8 cellular contexts compared by ENCODE assay signal in genomic region chr17:29722411-29723198, GRCh38.
DNase-seq lines count a peak whose midpoint lies in the region; ATAC-seq and TF ChIP-seq lines count a peak whose summit lies in the region.

No MANE protein-coding gene starts in this region.

- H3K9me3 Mint-ChIP-seq in IgD-negative memory B cell = no peaks in the 10 kb centered on the region

- no peak overlapping the region for H3K9ac ChIP-seq in rectal smooth muscle tissue (ENCODE audit: low read length)

- H3K4me1 Mint-ChIP-seq in IgD-negative memory B cell = peaks cover 63 to 79% (median 64%) of the 10 kb centered on the region in 3 donors

- H3K27ac ChIP-seq in rectal smooth muscle tissue (ENCODE audit: low read depth, low read length) = peak overlapping the region; percentile 36

- H3K4me3 ChIP-seq in fibroblast of the aortic adventitia (ENCODE audit: low read depth, low read length) (peak overlapping the region; percentile 41), rectal smooth muscle tissue (ENCODE audit: low read length) (no peak overlapping the region)

- peak; percentile 49 for ATAC-seq in GM21367 (IDR thresholded peaks at IDR 0.05; ENCODE audit: unreplicated experiment)

- DNase-seq in GM03348 (ENCODE audit: low spot score) = peak; percentile 72
- DNase-seq in activated CD4-positive, alpha-beta T cell treated with anti-CD3 and anti-CD28 coated beads, Interleukin-2, amount 50 U/mL, for 1 hour = peak; percentile 45
- peak; percentile 92 for DNase-seq in fibroblast of the aortic adventitia (ENCODE audit: low read depth)
- DNase-seq in cerebellar cortex (ENCODE audit: low spot score) = no peak
- no peak for DNase-seq in GOT3 (lab: John Stamatoyannopoulos, UW)

- peak overlapping the region; percentile 94 to 100 (median 99) for H3K27ac Mint-ChIP-seq in IgD-negative memory B cell

- peaks cover 4% of the 10 kb centered on the region for H3K4me1 ChIP-seq in rectal smooth muscle tissue (ENCODE audit: control insufficient read depth, insufficient read depth, low read length)

- no peaks in the 10 kb centered on the region for H3K36me3 ChIP-seq in rectal smooth muscle tissue (ENCODE audit: control insufficient read depth, insufficient read depth, low read length)

- no peaks in the 10 kb centered on the region for H3K27me3 ChIP-seq in rectal smooth muscle tissue (ENCODE audit: control insufficient read depth, insufficient read depth, low read length)

- H3K36me3 Mint-ChIP-seq in IgD-negative memory B cell = peaks cover 8% of the 10 kb centered on the region

- TF ChIP-seq CTCF in fibroblast of the aortic adventitia (IDR thresholded peaks at IDR 0.05; ENCODE audit: insufficient read depth, low read length) = no peak

- H3K4me3 Mint-ChIP-seq in IgD-negative memory B cell = peak overlapping the region; percentile 65 to 84 (median 76)

- no peaks in the 10 kb centered on the region for H3K27me3 Mint-ChIP-seq in IgD-negative memory B cell

Comparison
In these comparisons a context has a peak if more than half of its experiments do, and no peak if none do; other contexts are left out.
1. DNase-seq: peak in GM03348 (single experiment), activated CD4-positive, alpha-beta T cell treated with anti-CD3 and anti-CD28 coated beads, Interleukin-2, amount 50 U/mL, for 1 hour (single experiment) and fibroblast of the aortic adventitia (single experiment); none in cerebellar cortex (single experiment) and GOT3 (single experiment).